ENCODE assay signal across 1 cellular context in genomic region chr22:41002386-41002785, GRCh38.
TF ChIP-seq lines count a peak whose summit lies in the region.
"Not testable (repeated sequence)": the region's sequence is repeated elsewhere in the genome, so short reads cannot be mapped to it uniquely, and the experiment has no call there.

No MANE protein-coding gene starts in this region.

TF ChIP-seq in HepG2, 621 proteins besides CTCF, POLR2A, EP300 and RAD21:
- TF ChIP-seq, protein P1, sequence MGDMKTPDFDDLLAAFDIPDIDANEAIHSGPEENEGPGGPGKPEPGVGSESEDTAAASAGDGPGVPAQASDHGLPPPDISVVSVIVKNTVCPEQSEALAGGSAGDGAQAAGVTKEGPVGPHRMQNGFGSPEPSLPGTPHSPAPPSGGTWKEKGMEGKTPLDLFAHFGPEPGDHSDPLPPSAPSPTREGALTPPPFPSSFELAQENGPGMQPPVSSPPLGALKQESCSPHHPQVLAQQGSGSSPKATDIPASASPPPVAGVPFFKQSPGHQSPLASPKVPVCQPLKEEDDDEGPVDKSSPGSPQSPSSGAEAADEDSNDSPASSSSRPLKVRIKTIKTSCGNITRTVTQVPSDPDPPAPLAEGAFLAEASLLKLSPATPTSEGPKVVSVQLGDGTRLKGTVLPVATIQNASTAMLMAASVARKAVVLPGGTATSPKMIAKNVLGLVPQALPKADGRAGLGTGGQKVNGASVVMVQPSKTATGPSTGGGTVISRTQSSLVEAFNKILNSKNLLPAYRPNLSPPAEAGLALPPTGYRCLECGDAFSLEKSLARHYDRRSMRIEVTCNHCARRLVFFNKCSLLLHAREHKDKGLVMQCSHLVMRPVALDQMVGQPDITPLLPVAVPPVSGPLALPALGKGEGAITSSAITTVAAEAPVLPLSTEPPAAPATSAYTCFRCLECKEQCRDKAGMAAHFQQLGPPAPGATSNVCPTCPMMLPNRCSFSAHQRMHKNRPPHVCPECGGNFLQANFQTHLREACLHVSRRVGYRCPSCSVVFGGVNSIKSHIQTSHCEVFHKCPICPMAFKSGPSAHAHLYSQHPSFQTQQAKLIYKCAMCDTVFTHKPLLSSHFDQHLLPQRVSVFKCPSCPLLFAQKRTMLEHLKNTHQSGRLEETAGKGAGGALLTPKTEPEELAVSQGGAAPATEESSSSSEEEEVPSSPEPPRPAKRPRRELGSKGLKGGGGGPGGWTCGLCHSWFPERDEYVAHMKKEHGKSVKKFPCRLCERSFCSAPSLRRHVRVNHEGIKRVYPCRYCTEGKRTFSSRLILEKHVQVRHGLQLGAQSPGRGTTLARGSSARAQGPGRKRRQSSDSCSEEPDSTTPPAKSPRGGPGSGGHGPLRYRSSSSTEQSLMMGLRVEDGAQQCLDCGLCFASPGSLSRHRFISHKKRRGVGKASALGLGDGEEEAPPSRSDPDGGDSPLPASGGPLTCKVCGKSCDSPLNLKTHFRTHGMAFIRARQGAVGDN (CRISPR knock-in tag; IDR thresholded peaks at IDR 0.05), result 0 out of 2 replicates have a peak, but pooled peaks have one; percentile 17
- 0 out of 2 replicates have a peak, but pooled peaks have one; percentile 9 for TF ChIP-seq KDM1A (CRISPR knock-in tag; IDR thresholded peaks at IDR 0.05)
- not testable (repeated sequence) for TF ChIP-seq SOX6 (IDR thresholded peaks at IDR 0.05)
- TF ChIP-seq SOX6 (CRISPR knock-in tag; IDR thresholded peaks at IDR 0.05), result 0 out of 2 replicates have a peak, but pooled peaks have one; percentile 10
- peak; percentile 38 for TF ChIP-seq ZNF770 (CRISPR knock-in tag; IDR thresholded peaks at IDR 0.05)
TF ChIP-seq in HepG2: peak in this region for 4; not testable (repeated sequence) for 617.
